Comparison of ENCODE assay signal across 8 cellular contexts in the genomic region with DNA sequence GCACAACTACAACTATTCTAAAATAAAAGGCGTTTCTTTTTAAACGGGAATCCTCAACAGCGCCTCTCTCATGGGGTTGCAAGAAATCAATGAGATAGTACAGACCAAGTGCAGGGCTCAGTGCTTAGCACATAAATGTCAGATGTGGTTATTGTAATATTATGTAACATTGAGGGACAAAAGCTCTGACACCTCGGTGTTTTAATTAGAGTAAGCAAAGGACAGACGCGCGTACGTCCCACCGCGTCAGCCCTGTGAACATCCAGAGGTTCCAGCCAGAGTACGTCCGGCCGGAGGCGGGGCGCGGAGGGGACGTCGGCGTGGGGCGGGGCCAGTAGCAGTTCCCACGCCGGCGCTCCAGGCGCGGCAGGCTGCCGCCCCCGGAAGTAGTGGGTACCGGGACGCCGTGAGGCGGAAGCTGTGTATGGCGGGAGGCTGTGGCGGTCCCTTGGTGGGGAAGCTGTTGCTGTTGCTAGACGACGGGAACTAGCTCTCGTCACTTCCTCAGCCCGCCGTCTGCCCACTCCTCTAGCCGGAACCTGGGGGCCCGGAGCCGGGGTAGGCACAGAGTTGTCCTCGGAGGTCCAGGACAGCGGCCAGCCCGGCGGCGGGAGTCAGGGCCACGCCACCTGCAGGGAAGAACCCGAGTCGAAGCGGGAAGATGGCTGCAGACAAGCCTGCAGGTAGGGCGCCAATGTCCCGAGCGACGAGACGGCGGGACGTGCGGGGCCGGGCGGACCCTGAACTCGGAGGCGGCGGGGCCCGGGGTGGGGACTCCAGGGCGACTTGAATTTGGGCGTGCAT. TPM values are rescaled to one million over a fixed set of nuclear protein-coding genes. Genes with fewer than 3 reads are reported as not detected.
DNase-seq lines count a peak whose midpoint lies in the region; ATAC-seq and TF ChIP-seq lines count a peak whose summit lies in the region.

A gene with protein sequence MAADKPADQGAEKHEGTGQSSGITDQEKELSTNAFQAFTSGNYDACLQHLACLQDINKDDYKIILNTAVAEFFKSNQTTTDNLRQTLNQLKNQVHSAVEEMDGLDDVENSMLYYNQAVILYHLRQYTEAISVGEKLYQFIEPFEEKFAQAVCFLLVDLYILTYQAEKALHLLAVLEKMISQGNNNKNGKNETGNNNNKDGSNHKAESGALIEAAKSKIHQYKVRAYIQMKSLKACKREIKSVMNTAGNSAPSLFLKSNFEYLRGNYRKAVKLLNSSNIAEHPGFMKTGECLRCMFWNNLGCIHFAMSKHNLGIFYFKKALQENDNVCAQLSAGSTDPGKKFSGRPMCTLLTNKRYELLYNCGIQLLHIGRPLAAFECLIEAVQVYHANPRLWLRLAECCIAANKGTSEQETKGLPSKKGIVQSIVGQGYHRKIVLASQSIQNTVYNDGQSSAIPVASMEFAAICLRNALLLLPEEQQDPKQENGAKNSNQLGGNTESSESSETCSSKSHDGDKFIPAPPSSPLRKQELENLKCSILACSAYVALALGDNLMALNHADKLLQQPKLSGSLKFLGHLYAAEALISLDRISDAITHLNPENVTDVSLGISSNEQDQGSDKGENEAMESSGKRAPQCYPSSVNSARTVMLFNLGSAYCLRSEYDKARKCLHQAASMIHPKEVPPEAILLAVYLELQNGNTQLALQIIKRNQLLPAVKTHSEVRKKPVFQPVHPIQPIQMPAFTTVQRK (plus strand): TSS at position 389 of the 804 bp plus-strand sequence. CDS start 273 bp downstream, at position 662.

- H3K9me2 ChIP-seq in PC-9 (ENCODE audit: insufficient read depth), result no peaks in the 10 kb centered on the region

- intact Hi-C loops in PC-9 (cut with micrococcal nuclease; ENCODE audit: unreplicated experiment), result loop anchor here (1.0 kb wide), 1 partner anchor 115 kb away; a partner anchor contains a TSS

- H3K9me3 ChIP-seq in PC-9 (ENCODE audit: insufficient read depth, low read depth), result no peaks in the 10 kb centered on the region

- H3K4me2 ChIP-seq in PC-9, result peak within 1 kb of the TSS; percentile 81

- CTCF ChIA-PET in PC-9 (lab: Charles Lee), result no interaction called here

- peak within 1 kb of the TSS; percentile 47 for H3K27ac ChIP-seq in PC-9

- H3K27me3 ChIP-seq in PC-9 (ENCODE audit: insufficient read depth, low read depth), result no peaks in the 10 kb centered on the region

- peaks cover 32% of the 10 kb centered on the region for H3K79me2 ChIP-seq in PC-9 (ENCODE audit: low read depth)

- POLR2A ChIA-PET in PC-9 (lab: Charles Lee; ENCODE audit: unreplicated experiment), result interaction anchor here (0.6 kb wide), 2 partner anchors 166 to 200 kb away, joined by 3 to 4 read pairs; no protein-coding TSS in a partner anchor

- H2AFZ ChIP-seq in PC-9, result peak within 1 kb of the TSS; percentile 87

- H3F3A ChIP-seq in PC-9 (ENCODE audit: insufficient read depth, low read depth), result no peaks in the 10 kb centered on the region

- in situ Hi-C loops in KBM-7 (cut with MboI; ENCODE audit: low pct_unique_long_range_greater_than_20kb, low sequenced_read_pairs), result no loop called here

- no TSS peak for BruUV-seq in PC-9 (replicated peaks; lab: Mats Ljungman, UMichigan)

- peak; percentile 98 for ATAC-seq in GM21717 (IDR thresholded peaks at IDR 0.05; ENCODE audit: unreplicated experiment)

- TF ChIP-seq CTCF in PC-9 (conservative IDR thresholded peaks at IDR 0.05), result no peak
- TF ChIP-seq CTCF in epithelial cell of proximal tubule (conservative IDR thresholded peaks at IDR 0.05; ENCODE audit: low read depth, low read length), result peak; percentile 1

- no peaks in the 10 kb centered on the region for H4K20me1 ChIP-seq in PC-9 (ENCODE audit: insufficient read depth)

- no peaks in the 10 kb centered on the region for H3K36me3 ChIP-seq in PC-9 (ENCODE audit: low read depth)

- 0 out of 2 replicates have a peak, but pooled peaks cover 9% of the 10 kb centered on the region for H3K4me1 ChIP-seq in PC-9 (replicated peaks; ENCODE audit: insufficient read depth)

- DNase-seq in DMS53 treated with DMSO at 0.1 percent for 48 hours (lab: John Stamatoyannopoulos, UW; ENCODE audit: unreplicated experiment) (peak; percentile 27), KBM-7 (peak; percentile 97), PC-9 (peak; percentile 78 to 94), epithelial cell of proximal tubule (ENCODE audit: low read depth) (no peak), mucosa of gallbladder (ENCODE audit: low spot score) (peak; percentile 95)
- peak; percentile 95 for DNase-seq in activated T-cell treated with anti-CD3 and anti-CD28 coated beads, Interleukin-2, amount 50 U/mL, for 1 hour
- DNase-seq in stimulated activated CD8-positive, alpha-beta memory T cell treated with anti-CD3 and anti-CD28 coated beads, Interleukin-4, amount 100 ng/mL, for 4 hours (ENCODE audit: low read depth in 2 of 2, low spot score in 1 of 2), result peak; percentile 82 to 92

- H3K4me3 ChIP-seq in PC-9 (peak within 1 kb of the TSS; percentile 67), epithelial cell of proximal tubule (ENCODE audit: low read depth, low read length) (peak within 1 kb of the TSS; percentile 87)

RNA-seq across cellular contexts. Expression of the gene that starts here (rescaled TPM):
- 25.5 and 43.7 TPM in 2 replicates for total RNA-seq in PC-9 (2021)
- total RNA-seq in epithelial cell of proximal tubule, result 24.1 and 52.4 TPM in 2 replicates
- total RNA-seq in mucosa of gallbladder, result 21.3 TPM
